10 cellular contexts compared by ENCODE assay signal in the genomic region with DNA sequence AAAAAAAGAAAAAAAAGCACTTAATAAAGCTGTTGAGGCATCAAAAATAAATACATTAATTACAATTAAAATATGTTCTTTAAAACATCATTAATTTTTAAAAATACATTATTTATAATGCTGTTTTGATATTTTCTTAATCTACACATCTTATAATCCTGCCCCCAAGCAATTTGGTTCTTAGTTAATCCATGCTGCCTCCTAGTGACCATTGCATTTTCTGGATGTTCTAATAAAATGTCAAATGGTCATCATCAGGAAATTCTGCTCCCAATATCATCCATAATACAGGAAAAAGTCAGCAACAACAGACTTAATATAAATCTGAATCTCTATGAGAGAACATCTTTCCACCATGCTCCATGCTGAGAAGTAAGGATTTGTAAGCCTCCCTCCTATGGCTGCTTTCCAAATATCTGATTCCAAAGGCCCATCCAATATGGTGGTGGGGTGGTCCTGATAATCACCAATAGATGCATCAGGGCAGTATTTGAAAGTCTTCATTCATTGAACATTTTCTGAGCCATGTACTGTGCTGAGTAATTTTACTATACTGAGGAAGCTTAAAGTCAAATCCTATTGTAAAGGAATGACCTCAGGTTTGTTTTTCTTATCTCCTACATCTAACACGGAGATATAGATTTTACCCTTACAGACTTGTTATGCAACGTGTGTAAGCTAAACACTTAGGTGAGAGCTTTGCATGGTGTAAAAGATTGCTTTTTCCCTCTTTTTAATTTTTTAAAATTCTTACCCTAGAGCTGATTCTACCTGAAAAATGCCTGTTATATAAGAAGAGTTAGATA.
DNase-seq lines count a peak whose midpoint lies in the region; ATAC-seq and TF ChIP-seq lines count a peak whose summit lies in the region.
"Had no signal": no experiment of that assay in that cellular context is flagged by ENCODE, and none has a peak within 500 bp of the region (broad histone marks: within the 10 kb centered on the region; RNA-seq: fewer than 3 reads in every experiment).

No MANE protein-coding gene starts in this region.

- peaks cover 17% of the 10 kb centered on the region for H3K9me3 Mint-ChIP-seq in chondrocyte (ENCODE audit: low read depth)

- H4K20me1 ChIP-seq in MM.1S (ENCODE audit: insufficient read depth, low read length) = no peaks in the 10 kb centered on the region

- no peaks in the 10 kb centered on the region for H3K4me1 Mint-ChIP-seq in chondrocyte (ENCODE audit: low read depth)

- no peak overlapping the region for H3K27ac ChIP-seq in MM.1S (ENCODE audit: low read length)

- no peaks in the 10 kb centered on the region for H3K36me3 ChIP-seq in MM.1S (replicated peaks; ENCODE audit: insufficient read depth, low read length)

- ATAC-seq in sciatic nerve (no peak), HG03025 (IDR thresholded peaks at IDR 0.05; ENCODE audit: low FRiP score, unreplicated experiment) (no peak)

- no peak overlapping the region for H3K27ac Mint-ChIP-seq in chondrocyte (ENCODE audit: unreplicated experiment)
- H3K27ac Mint-ChIP-seq: naive B cell had no signal

- H3K27me3 ChIP-seq in MM.1S (replicated peaks; ENCODE audit: insufficient read depth, low read length) = no peaks in the 10 kb centered on the region

- H3K4me3 ChIP-seq in MM.1S (ENCODE audit: low read length) = no peak overlapping the region

- TF ChIP-seq CTCF in MM.1S (IDR thresholded peaks at IDR 0.05; ENCODE audit: low read length) (peak; percentile 29), chondrocyte (IDR thresholded peaks at IDR 0.05) (peak; percentile 83)

- H3K4me2 ChIP-seq in MM.1S (ENCODE audit: low read depth, low read length) = no peak overlapping the region

- H3K27me3 Mint-ChIP-seq in chondrocyte (ENCODE audit: low read depth) = peaks cover 3% of the 10 kb centered on the region

- DNase-seq in DMS53 treated with DMSO at 0.1 percent for 48 hours (lab: John Stamatoyannopoulos, UW; ENCODE audit: unreplicated experiment) (peak; percentile 25), MM.1S (no peak), chondrocyte (ENCODE audit: low spot score) (no peak), midbrain (lab: John Stamatoyannopoulos, UW) (peak; percentile 53), sciatic nerve (ENCODE audit: low spot score) (no peak), GM19240 (ENCODE audit: insufficient read length, low spot score) (no peak)
- no peak for DNase-seq in stimulated activated CD4-positive, alpha-beta T cell treated with anti-CD3 and anti-CD28 coated beads, Interleukin-15, amount 100 ng/mL, for 24 hours
- DNase-seq: naive B cell, T-helper 2 cell had no signal

- no peaks in the 10 kb centered on the region for H3F3A ChIP-seq in MM.1S (ENCODE audit: insufficient read depth, low read length)

- intact Hi-C loops in sciatic nerve (cut with DNase I) = loop anchor here (10.0 kb wide), 1 partner anchor 188 kb away; no protein-coding TSS in a partner anchor

- H2AFZ ChIP-seq in MM.1S (ENCODE audit: low read length) = no peak overlapping the region

- H3K36me3 Mint-ChIP-seq in chondrocyte (ENCODE audit: low read depth) = peaks cover 2% of the 10 kb centered on the region
- H3K36me3 Mint-ChIP-seq: naive B cell had no signal

- H3K4me3 Mint-ChIP-seq in chondrocyte (ENCODE audit: unreplicated experiment) = no peak overlapping the region
- H3K4me3 Mint-ChIP-seq: naive B cell had no signal

- H3K9me3 ChIP-seq in MM.1S (replicated peaks; ENCODE audit: insufficient read depth, low read length) = no peaks in the 10 kb centered on the region

- no peak overlapping the region for H3K9ac ChIP-seq in MM.1S (ENCODE audit: low read length)

- H3K9me2 ChIP-seq in MM.1S (replicated peaks; ENCODE audit: insufficient read depth, low read length) = no peaks in the 10 kb centered on the region

- H3K79me2 ChIP-seq in MM.1S (ENCODE audit: low read length) = no peaks in the 10 kb centered on the region

- no peaks in the 10 kb centered on the region for H3K4me1 ChIP-seq in MM.1S (ENCODE audit: low read length)

Comparison
In these comparisons a context has a peak if more than half of its experiments do, and no peak if none do; other contexts are left out.
1. DNase-seq: peak in DMS53 treated with DMSO at 0.1 percent for 48 hours (single experiment) and midbrain (single experiment); none in MM.1S (single experiment), chondrocyte (single experiment), sciatic nerve (single experiment), stimulated activated CD4-positive, alpha-beta T cell treated with anti-CD3 and anti-CD28 coated beads, Interleukin-15, amount 100 ng/mL, for 24 hours (single experiment) and GM19240 (single experiment).